9 cellular contexts compared by ENCODE assay signal in genomic region chr12:78562358-78563205, GRCh38.
DNase-seq lines count a peak whose midpoint lies in the region; ATAC-seq lines count a peak whose summit lies in the region.
"Had no signal": no experiment of that assay in that cellular context is flagged by ENCODE, and none has a peak within 500 bp of the region (broad histone marks: within the 10 kb centered on the region; RNA-seq: fewer than 3 reads in every experiment).

No MANE protein-coding gene starts in this region.

- CTCF ChIA-PET in activated CD4-positive, alpha-beta memory T cell treated with anti-CD3 and anti-CD28 coated beads, Interleukin-2, amount 10 ng/mL, durations not matched to agents 7 days and 5 days (lab: Charles Lee) = no interaction called here

- H3K4me1 Mint-ChIP-seq in activated CD4-positive, alpha-beta memory T cell treated with anti-CD3 and anti-CD28 coated beads, Interleukin-2, amount 10 ng/mL, durations not matched to agents 7 days and 5 days = no peaks in the 10 kb centered on the region

- no peaks in the 10 kb centered on the region for H3K27me3 Mint-ChIP-seq in activated CD4-positive, alpha-beta memory T cell treated with anti-CD3 and anti-CD28 coated beads, Interleukin-2, amount 10 ng/mL, durations not matched to agents 7 days and 5 days
- H3K27me3 Mint-ChIP-seq: activated naive CD8-positive, alpha-beta T cell had no signal

- H3K36me3 Mint-ChIP-seq in activated CD4-positive, alpha-beta memory T cell treated with anti-CD3 and anti-CD28 coated beads, Interleukin-2, amount 10 ng/mL, durations not matched to agents 7 days and 5 days (ENCODE audit: low read depth) = no peaks in the 10 kb centered on the region
- H3K36me3 Mint-ChIP-seq: activated naive CD8-positive, alpha-beta T cell had no signal

- DNase-seq in NCI-H1092 treated with DMSO at 0.1 percent for 48 hours (lab: John Stamatoyannopoulos, UW) (peak; percentile 38), NCI-H1092 (lab: John Stamatoyannopoulos, UW) (no peak), NCI-H2171 (lab: John Stamatoyannopoulos, UW) (peak; percentile 7), cerebellar cortex (ENCODE audit: low spot score) (peak; percentile 78), retina (peak; percentile 16), LoVo (ENCODE audit: low spot score) (no peak)
- no peak for DNase-seq in activated CD4-positive, alpha-beta memory T cell treated with anti-CD3 and anti-CD28 coated beads, Interleukin-2, amount 10 ng/mL, durations not matched to agents 7 days and 5 days

- H3K9me3 Mint-ChIP-seq in activated CD4-positive, alpha-beta memory T cell treated with anti-CD3 and anti-CD28 coated beads, Interleukin-2, amount 10 ng/mL, durations not matched to agents 7 days and 5 days = peaks cover 3% of the 10 kb centered on the region

- POLR2A ChIA-PET in activated CD4-positive, alpha-beta memory T cell treated with anti-CD3 and anti-CD28 coated beads, Interleukin-2, amount 10 ng/mL, durations not matched to agents 7 days and 5 days (lab: Charles Lee) = no interaction called here

- no peak for ATAC-seq in GM21717 (IDR thresholded peaks at IDR 0.05; ENCODE audit: unreplicated experiment)

- no peak overlapping the region for H3K4me3 Mint-ChIP-seq in activated CD4-positive, alpha-beta memory T cell treated with anti-CD3 and anti-CD28 coated beads, Interleukin-2, amount 10 ng/mL, durations not matched to agents 7 days and 5 days
- H3K4me3 Mint-ChIP-seq: activated naive CD8-positive, alpha-beta T cell had no signal

- no peak overlapping the region for H3K27ac Mint-ChIP-seq in activated CD4-positive, alpha-beta memory T cell treated with anti-CD3 and anti-CD28 coated beads, Interleukin-2, amount 10 ng/mL, durations not matched to agents 7 days and 5 days
- H3K27ac Mint-ChIP-seq: activated naive CD8-positive, alpha-beta T cell had no signal

Comparison
In these comparisons a context has a peak if more than half of its experiments do, and no peak if none do; other contexts are left out.
1. DNase-seq: peak in NCI-H1092 treated with DMSO at 0.1 percent for 48 hours (single experiment), NCI-H2171 (single experiment), cerebellar cortex (single experiment) and retina (single experiment); none in NCI-H1092 (single experiment), LoVo (single experiment) and activated CD4-positive, alpha-beta memory T cell treated with anti-CD3 and anti-CD28 coated beads, Interleukin-2, amount 10 ng/mL, durations not matched to agents 7 days and 5 days (single experiment).